In genomic region chr10:50334273-50334672, GRCh38 we compare ENCODE assay signal across 24 cellular contexts.
"Had no signal": no experiment of that assay in that cellular context is flagged by ENCODE, and none has a peak within 500 bp of the region (broad histone marks: within the 10 kb centered on the region; RNA-seq: fewer than 3 reads in every experiment).

No MANE protein-coding gene starts in this region.

- H3K27ac Mint-ChIP-seq: activated CD4-positive, alpha-beta T cell treated with anti-CD3 and anti-CD28 coated beads, Interleukin-2, amount 10 ng/mL, durations not matched to agents 7 days and 5 days; activated naive CD8-positive, alpha-beta T cell treated with anti-CD3 and anti-CD28 coated beads for 36 hours; brain; natural killer cell; stimulated activated memory B cell treated with anti-CD40 and anti-IgM and Interleukin-4, amounts not matched to agents 10 μg/mL and 1 μg/mL and 100 μg/mL, for 72 hours; T-helper 2 cell treated with Interferon-gamma antibody and Interleukin-4, amounts not matched to agents 5 μg/mL and 100 μg/mL, for 36 hours; WTC11 had no signal

- H3K36me3 ChIP-seq: colonic mucosa, ovary, right lobe of liver had no signal

- DNase-seq: activated CD4-positive, alpha-beta T cell treated with anti-CD3 and anti-CD28 coated beads, Interleukin-2, amount 10 ng/mL, durations not matched to agents 7 days and 5 days; activated CD8-positive, alpha-beta memory T cell treated with anti-CD3 and anti-CD28 coated beads for 24 hours; activated CD8-positive, alpha-beta memory T cell treated with anti-CD3 and anti-CD28 coated beads, Interleukin-2, amount 50 U/mL, for 48 hours; activated naive CD4-positive, alpha-beta T cell; activated naive CD8-positive, alpha-beta T cell treated with anti-CD3 and anti-CD28 coated beads for 36 hours; amniotic stem cell; central memory CD4-positive, alpha-beta T cell; colonic mucosa; erythroblast; hypothalamus; natural killer cell; ovary; right lobe of liver; stimulated activated CD4-positive, alpha-beta T cell treated with anti-CD3 and anti-CD28 coated beads, Interleukin-4, amount 100 ng/mL, for 24 hours had no signal

- H3K9me3 ChIP-seq: colonic mucosa, ovary, right lobe of liver had no signal

- H3K4me3 Mint-ChIP-seq: activated CD4-positive, alpha-beta T cell treated with anti-CD3 and anti-CD28 coated beads, Interleukin-2, amount 10 ng/mL, durations not matched to agents 7 days and 5 days; activated naive CD8-positive, alpha-beta T cell treated with anti-CD3 and anti-CD28 coated beads for 36 hours; brain; natural killer cell; stimulated activated memory B cell treated with anti-CD40 and anti-IgM and Interleukin-4, amounts not matched to agents 10 μg/mL and 1 μg/mL and 100 μg/mL, for 72 hours; T-helper 2 cell treated with Interferon-gamma antibody and Interleukin-4, amounts not matched to agents 5 μg/mL and 100 μg/mL, for 36 hours; WTC11 had no signal

- H3K4me1 ChIP-seq: colonic mucosa, right lobe of liver had no signal

- H3K4me1 Mint-ChIP-seq: brain, WTC11 had no signal

- H3K27me3 ChIP-seq: colonic mucosa, ovary, right lobe of liver had no signal

- H3K36me3 Mint-ChIP-seq: brain, natural killer cell, WTC11 had no signal

- H3K4me3 ChIP-seq: colonic mucosa, lung, ovary, right lobe of liver, smooth muscle cell had no signal

- ATAC-seq: left lobe of liver; right lobe of liver; stimulated activated memory B cell treated with anti-CD40 and anti-IgM and Interleukin-4, amounts not matched to agents 10 μg/mL and 1 μg/mL and 100 μg/mL, for 72 hours; WTC11 had no signal

- H3K27ac ChIP-seq: colonic mucosa, ovary, right lobe of liver had no signal

- FAIRE-seq: frontal cortex, keratinocyte, TTC549 had no signal

- H3K9me3 Mint-ChIP-seq: activated CD4-positive, alpha-beta T cell treated with anti-CD3 and anti-CD28 coated beads, Interleukin-2, amount 10 ng/mL, durations not matched to agents 7 days and 5 days; activated naive CD8-positive, alpha-beta T cell treated with anti-CD3 and anti-CD28 coated beads for 36 hours; brain; natural killer cell; stimulated activated memory B cell treated with anti-CD40 and anti-IgM and Interleukin-4, amounts not matched to agents 10 μg/mL and 1 μg/mL and 100 μg/mL, for 72 hours; T-helper 2 cell treated with Interferon-gamma antibody and Interleukin-4, amounts not matched to agents 5 μg/mL and 100 μg/mL, for 36 hours; WTC11 had no signal

- H3K27me3 Mint-ChIP-seq: activated CD4-positive, alpha-beta T cell treated with anti-CD3 and anti-CD28 coated beads, Interleukin-2, amount 10 ng/mL, durations not matched to agents 7 days and 5 days; activated naive CD8-positive, alpha-beta T cell treated with anti-CD3 and anti-CD28 coated beads for 36 hours; brain; stimulated activated memory B cell treated with anti-CD40 and anti-IgM and Interleukin-4, amounts not matched to agents 10 μg/mL and 1 μg/mL and 100 μg/mL, for 72 hours had no signal
